ENCODE assay signal across 1 cellular context in the genomic region with DNA sequence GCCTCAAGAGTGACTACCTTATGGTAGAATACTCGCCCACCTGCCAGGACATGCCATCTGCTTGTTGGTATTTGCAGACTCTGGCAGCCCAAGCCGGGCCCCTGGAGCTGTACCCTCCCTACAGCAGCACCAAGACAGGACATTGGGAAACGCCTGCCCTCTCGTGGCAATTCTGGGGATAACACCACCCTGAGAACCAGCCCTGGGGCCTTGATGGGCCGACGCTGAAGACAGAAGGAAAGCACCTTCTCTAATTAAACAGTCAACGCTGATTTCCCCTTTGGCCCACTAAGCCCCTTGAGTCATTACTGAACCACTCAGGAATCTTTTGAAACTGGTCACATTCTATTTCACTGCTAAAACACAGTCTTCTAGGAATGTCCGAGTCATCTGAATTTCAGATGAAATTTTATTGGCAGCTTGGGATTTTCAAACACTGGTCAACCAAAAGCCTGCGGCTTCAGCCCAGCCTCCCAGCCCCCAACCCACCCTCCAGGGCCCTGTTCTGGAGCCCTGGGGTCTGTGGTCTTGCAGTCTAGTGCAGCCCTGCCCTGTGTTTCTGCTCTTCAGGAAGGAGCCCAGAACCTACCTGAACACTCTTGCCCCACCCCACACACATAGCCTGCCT.
TF ChIP-seq lines count a peak whose summit lies in the region.

No MANE protein-coding gene starts in this region.

TF ChIP-seq in HCT116, 20 proteins besides CTCF, POLR2A, EP300 and RAD21 (continued from another document):
- TF ChIP-seq ZBTB33 (IDR thresholded peaks at IDR 0.05; ENCODE audit: extremely low read depth, insufficient replicate concordance, low read length) (no peak), YY1 (IDR thresholded peaks at IDR 0.05; ENCODE audit: extremely low read depth, insufficient replicate concordance, low read depth, low read length) (no peak), EZH2 (IDR thresholded peaks at IDR 0.05) (no peak), REST (IDR thresholded peaks at IDR 0.05; ENCODE audit: low read depth) (no peak)
- TF ChIP-seq, protein P1, sequence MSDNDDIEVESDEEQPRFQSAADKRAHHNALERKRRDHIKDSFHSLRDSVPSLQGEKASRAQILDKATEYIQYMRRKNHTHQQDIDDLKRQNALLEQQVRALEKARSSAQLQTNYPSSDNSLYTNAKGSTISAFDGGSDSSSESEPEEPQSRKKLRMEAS (IDR thresholded peaks at IDR 0.05): no peak
- TF ChIP-seq, protein P2, sequence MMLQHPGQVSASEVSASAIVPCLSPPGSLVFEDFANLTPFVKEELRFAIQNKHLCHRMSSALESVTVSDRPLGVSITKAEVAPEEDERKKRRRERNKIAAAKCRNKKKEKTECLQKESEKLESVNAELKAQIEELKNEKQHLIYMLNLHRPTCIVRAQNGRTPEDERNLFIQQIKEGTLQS (IDR thresholded peaks at IDR 0.05): no peak
